Comparison of ENCODE assay signal across 22 cellular contexts in genomic region chr22:39361495-39361894, GRCh38. TPM values are rescaled to one million over a fixed set of nuclear protein-coding genes. Genes with fewer than 3 reads are reported as not detected.
DNase-seq lines count a peak whose midpoint lies in the region; ATAC-seq and TF ChIP-seq lines count a peak whose summit lies in the region.
"Had no signal": no experiment of that assay in that cellular context is flagged by ENCODE, and none has a peak within 500 bp of the region (broad histone marks: within the 10 kb centered on the region; RNA-seq: fewer than 3 reads in every experiment).

No MANE protein-coding gene starts in this region.

- H3K27me3 Mint-ChIP-seq in HFFc6 (ENCODE audit: insufficient read depth), result peaks cover 10% of the 10 kb centered on the region
- H3K27me3 Mint-ChIP-seq: activated naive CD8-positive, alpha-beta T cell treated with anti-CD3 and anti-CD28 coated beads for 36 hours; CD4-positive, alpha-beta memory T cell had no signal

- no peaks in the 10 kb centered on the region for H3K9me3 Mint-ChIP-seq in HFFc6
- H3K9me3 Mint-ChIP-seq: activated CD4-positive, alpha-beta T cell treated with anti-CD3 and anti-CD28 coated beads, Interleukin-2, amount 10 ng/mL, durations not matched to agents 7 days and 5 days; activated naive CD8-positive, alpha-beta T cell treated with anti-CD3 and anti-CD28 coated beads for 36 hours; activated T-helper 2 cell treated with anti-CD3 and anti-CD28 coated beads, Interferon-gamma antibody, Interleukin-2, Interleukin-4, amounts not matched to agents 10 μg/mL and 5 μg/mL and 100 μg/mL, durations not matched to agents 14 hours and 24 hours and 36 hours; CD4-positive, alpha-beta memory T cell; central memory CD8-positive, alpha-beta T cell; mesothelial cell of epicardium; nephron had no signal

- H3K27ac ChIP-seq in C4-2B, result peak overlapping the region; percentile 33
- peak overlapping the region in 3 of 4 donors; percentile 85 to 91 (median 91) for H3K27ac ChIP-seq in esophagus squamous epithelium
- peak overlapping the region in 1 of 2 donors; percentile 66 for H3K27ac ChIP-seq in prostate gland

- TF ChIP-seq CTCF in C4-2B (conservative IDR thresholded peaks at IDR 0.05) (no peak), HFFc6 (IDR thresholded peaks at IDR 0.05) (0 out of 2 replicates have a peak, but pooled peaks have one; percentile 15), esophagus squamous epithelium (IDR thresholded peaks at IDR 0.05) (no peak), prostate gland (IDR thresholded peaks at IDR 0.05) (no peak)

- H3K27me3 ChIP-seq in esophagus squamous epithelium, result no peaks in the 10 kb centered on the region
- no peaks in the 10 kb centered on the region for H3K27me3 ChIP-seq in prostate gland (replicated peaks; ENCODE audit: insufficient read depth)

- no peak overlapping the region for H3K27ac Mint-ChIP-seq in HFFc6
- H3K27ac Mint-ChIP-seq: activated CD4-positive, alpha-beta T cell treated with anti-CD3 and anti-CD28 coated beads, Interleukin-2, amount 10 ng/mL, durations not matched to agents 7 days and 5 days; activated naive CD8-positive, alpha-beta T cell treated with anti-CD3 and anti-CD28 coated beads for 36 hours; activated T-helper 2 cell treated with anti-CD3 and anti-CD28 coated beads, Interferon-gamma antibody, Interleukin-2, Interleukin-4, amounts not matched to agents 10 μg/mL and 5 μg/mL and 100 μg/mL, durations not matched to agents 14 hours and 24 hours and 36 hours had no signal

- WGBS in esophagus squamous epithelium, 2 donors, result 70 to 89% methylated on average over 2 to 5 of the region's 7 CpGs
- 98% methylated on average over 7 of the region's 7 CpGs for WGBS in prostate gland

- H3K4me3 ChIP-seq in esophagus squamous epithelium (no peak overlapping the region), prostate gland (no peak overlapping the region)

- no peak for ATAC-seq in GM19023 (IDR thresholded peaks at IDR 0.05; ENCODE audit: unreplicated experiment)
- ATAC-seq: left lobe of liver, SK-N-SH treated with all-trans-retinoic acid at 6 μM for 48 hours had no signal

- peaks cover 26% of the 10 kb centered on the region; the same call in 1 of the 2 replicates for H3K4me1 Mint-ChIP-seq in HFFc6 (ENCODE audit: low read depth)
- H3K4me1 Mint-ChIP-seq: activated CD4-positive, alpha-beta T cell treated with anti-CD3 and anti-CD28 coated beads, Interleukin-2, amount 10 ng/mL, durations not matched to agents 7 days and 5 days; activated naive CD8-positive, alpha-beta T cell treated with anti-CD3 and anti-CD28 coated beads for 36 hours; central memory CD8-positive, alpha-beta T cell had no signal

- intact Hi-C loops in esophagus squamous epithelium (cut with DNase I), result no loop called here
- intact Hi-C loops in prostate gland (cut with DNase I), result no loop called here

- H3K36me3 Mint-ChIP-seq in HFFc6 (ENCODE audit: low read depth), result no peaks in the 10 kb centered on the region
- H3K36me3 Mint-ChIP-seq: CD4-positive, alpha-beta memory T cell; immature natural killer cell had no signal

- H3K4me1 ChIP-seq in esophagus squamous epithelium, result peaks cover 43 to 83% (median 43%) of the 10 kb centered on the region in 3 donors
- no peaks in the 10 kb centered on the region for H3K4me1 ChIP-seq in prostate gland (replicated peaks)

- TF ChIP-seq POLR2A in esophagus squamous epithelium (IDR thresholded peaks at IDR 0.05), result no peak
- TF ChIP-seq POLR2A in prostate gland (IDR thresholded peaks at IDR 0.05), result no peak

- H3K9me3 ChIP-seq in esophagus squamous epithelium (no peaks in the 10 kb centered on the region), prostate gland (no peaks in the 10 kb centered on the region)

- no peak for DNase-seq in HFFc6
- DNase-seq in esophagus squamous epithelium (lab: John Stamatoyannopoulos, UW), result no peak
- no peak for DNase-seq in Kasumi-1 (lab: John Stamatoyannopoulos, UW)
- DNase-seq in prostate gland (ENCODE audit: low spot score), result no peak
- DNase-seq: activated CD4-positive, alpha-beta T cell treated with anti-CD3 and anti-CD28 coated beads, Interleukin-2, amount 10 ng/mL, durations not matched to agents 7 days and 5 days; activated CD8-positive, alpha-beta memory T cell treated with anti-CD3 and anti-CD28 coated beads, Interleukin-2, amount 50 U/mL, for 48 hours; activated naive CD8-positive, alpha-beta T cell treated with anti-CD3 and anti-CD28 coated beads for 36 hours; CD4-positive, alpha-beta memory T cell; DMS153; foreskin fibroblast; GDM1; immature natural killer cell; KG1; NCI-H526 had no signal

- no peak overlapping the region for H3K4me3 Mint-ChIP-seq in HFFc6
- H3K4me3 Mint-ChIP-seq: activated CD4-positive, alpha-beta T cell treated with anti-CD3 and anti-CD28 coated beads, Interleukin-2, amount 10 ng/mL, durations not matched to agents 7 days and 5 days; activated naive CD8-positive, alpha-beta T cell treated with anti-CD3 and anti-CD28 coated beads for 36 hours; CD4-positive, alpha-beta memory T cell; central memory CD8-positive, alpha-beta T cell; immature natural killer cell; mesothelial cell of epicardium; nephron had no signal

- H3K36me3 ChIP-seq in esophagus squamous epithelium (peaks cover 0 to 10% (median 5%) of the 10 kb centered on the region in 3 donors), prostate gland (no peaks in the 10 kb centered on the region)

RNA-seq across cellular contexts. Expression of gene SYNGR1, which starts 11.7 kb away (rescaled TPM):
- total RNA-seq in HFFc6 (2021; fragmentation: NEBNext Ultra II Directional; extraction: Animal tissue kit (Norgen Biotek cat#: 25700)), result 10 to 100 TPM; 16.0 to 20.2 (median 18.5) TPM
- total RNA-seq in esophagus squamous epithelium (10 to 100 TPM; 13.3 to 35.5 (median 21.5) TPM), prostate gland (10 to 100 TPM; 38.3 to 43.8 TPM)
- total RNA-seq: activated T-helper 2 cell treated with anti-CD3 and anti-CD28 coated beads, Interferon-gamma antibody, Interleukin-2, Interleukin-4, amounts not matched to agents 10 μg/mL and 5 μg/mL and 100 μg/mL, durations not matched to agents 14 hours and 24 hours and 36 hours; CD4-positive, alpha-beta memory T cell had no signal

RNA-seq across cellular contexts. Expression of gene TAB1, which starts 38.1 kb away (rescaled TPM):
- total RNA-seq in HFFc6 (2021; fragmentation: NEBNext Ultra II Directional; extraction: Animal tissue kit (Norgen Biotek cat#: 25700)), result 10 to 100 TPM; 16.0 to 21.2 (median 17.8) TPM
- total RNA-seq in esophagus squamous epithelium (10 to 100 TPM in 3 of 4 donors, 1 to 10 TPM in 1; 7.8 to 15.3 (median 14.5) TPM), prostate gland (10 to 100 TPM; 26.0 to 42.8 TPM)

RNA-seq across cellular contexts. Expression of gene RPL3, which starts 42.1 kb away (rescaled TPM):
- 1,000 to 10,000 TPM; 1,444 to 1,605 (median 1,488) TPM for total RNA-seq in HFFc6 (2021; fragmentation: NEBNext Ultra II Directional; extraction: Animal tissue kit (Norgen Biotek cat#: 25700))
- total RNA-seq in esophagus squamous epithelium, result 1,000 to 10,000 TPM; 1,469 to 2,891 (median 2,008) TPM
- 1,000 to 10,000 TPM; 2,375 to 2,654 TPM for total RNA-seq in prostate gland
